In genomic region chr22:24894998-24895397, GRCh38 we compare ENCODE assay signal across 10 cellular contexts. TPM values are rescaled to one million over a fixed set of nuclear protein-coding genes. Genes with fewer than 3 reads are reported as not detected.
DNase-seq lines count a peak whose midpoint lies in the region; ATAC-seq and TF ChIP-seq lines count a peak whose summit lies in the region.
"Had no signal": no experiment of that assay in that cellular context is flagged by ENCODE, and none has a peak within 500 bp of the region (broad histone marks: within the 10 kb centered on the region; RNA-seq: fewer than 3 reads in every experiment).

No MANE protein-coding gene starts in this region.

- H3K36me3 ChIP-seq in breast epithelium (no peaks in the 10 kb centered on the region), lung (ENCODE audit: control insufficient read depth in 2 of 2, insufficient read depth in 2 of 2, low read length in 2 of 2) (peaks cover 0 to 2% of the 10 kb centered on the region in 2 donors), Karpas-422 (ENCODE audit: insufficient read depth, low read length) (no peaks in the 10 kb centered on the region)

- H3K9me2 ChIP-seq in Karpas-422 (replicated peaks; ENCODE audit: insufficient read depth, low read length): no peaks in the 10 kb centered on the region

- no peaks in the 10 kb centered on the region for H4K20me1 ChIP-seq in Karpas-422 (ENCODE audit: insufficient read depth, low read depth, low read length)

- H3K9me3 ChIP-seq in breast epithelium: no peaks in the 10 kb centered on the region
- H3K9me3 ChIP-seq in lung (ENCODE audit: control insufficient read depth in 2 of 2, insufficient read depth in 1 of 2, low read length in 1 of 2): no peaks in the 10 kb centered on the region
- no peaks in the 10 kb centered on the region for H3K9me3 ChIP-seq in Karpas-422 (ENCODE audit: low read length)

- H3K4me3 ChIP-seq in breast epithelium (peak overlapping the region in 1 of 3 donors; percentile 5), lung (no peak overlapping the region), Karpas-422 (ENCODE audit: low read length) (no peak overlapping the region)
- H3K4me3 ChIP-seq: SK-N-MC had no signal

- no peak overlapping the region for H3K4me2 ChIP-seq in Karpas-422 (ENCODE audit: low read depth, low read length, poor library complexity, severe bottlenecking)

- 32 to 53% methylated on average over 7 of the region's 7 CpGs for WGBS in lung, 2 donors

- no peak for TF ChIP-seq CTCF in breast epithelium (IDR thresholded peaks at IDR 0.05)
- no peak for TF ChIP-seq CTCF in lung (IDR thresholded peaks at IDR 0.05; ENCODE audit: control extremely low read depth, extremely low read depth)

- H3K4me1 ChIP-seq in breast epithelium (peaks cover 0 to 3% of the 10 kb centered on the region in 2 donors), lung (ENCODE audit: control insufficient read depth in 2 of 2, insufficient read depth in 2 of 2, low read length in 2 of 2) (peaks cover 0 to 3% of the 10 kb centered on the region in 2 donors), Karpas-422 (ENCODE audit: low read length) (no peaks in the 10 kb centered on the region)

- no peak overlapping the region for H2AFZ ChIP-seq in Karpas-422 (ENCODE audit: low read length)

- no peaks in the 10 kb centered on the region for H3K79me2 ChIP-seq in Karpas-422 (ENCODE audit: low read length)

- H3K27ac ChIP-seq in breast epithelium (peak overlapping the region; percentile 90 to 92), lung (ENCODE audit: low read depth in 1 of 2, low read length in 1 of 2) (peak overlapping the region; percentile 65 to 89), Karpas-422 (ENCODE audit: low read length) (no peak overlapping the region)
- H3K27ac ChIP-seq: SK-N-MC had no signal

- ATAC-seq in lung (ENCODE audit: insufficient read depth, low FRiP score) (peak; percentile 39), HG02970 (IDR thresholded peaks at IDR 0.05; ENCODE audit: low FRiP score, unreplicated experiment) (no peak), HG02840 (IDR thresholded peaks at IDR 0.05; ENCODE audit: low FRiP score, unreplicated experiment) (no peak)

- intact Hi-C loops in breast epithelium (cut with DNase I; ENCODE audit: low total_unique reads): no loop called here

- TF ChIP-seq POLR2A in breast epithelium (IDR thresholded peaks at IDR 0.05): no peak

- H3K27me3 ChIP-seq in breast epithelium (no peaks in the 10 kb centered on the region), lung (ENCODE audit: control insufficient read depth, insufficient read depth) (no peaks in the 10 kb centered on the region), Karpas-422 (ENCODE audit: low read length) (no peaks in the 10 kb centered on the region)

- H3K9ac ChIP-seq in Karpas-422 (ENCODE audit: low read length): no peak overlapping the region

- DNase-seq in A172 (ENCODE audit: low spot score) (peak; percentile 62), HuH-7.5 (ENCODE audit: low spot score) (peak; percentile 32), breast epithelium (ENCODE audit: low spot score in 2 of 2) (peak; percentile 62 to 76), lung (ENCODE audit: low spot score) (peak; percentile 70), GOT3 (lab: John Stamatoyannopoulos, UW) (no peak), Karpas-422 (no peak)
- DNase-seq: DND-41 had no signal

RNA-seq across cellular contexts. Expression of gene LHFPL7, which starts 51.5 kb away (rescaled TPM):
- not detected in 2 replicates for total RNA-seq in A172 (2014; rRNA removed; shearing (Covaris generic))
- total RNA-seq in breast epithelium (not detected), lung (not detected)
- not detected for polyA plus RNA-seq in lung
- total RNA-seq in Karpas-422 (2014; rRNA removed; shearing (Covaris generic); ENCODE audit: low replicate concordance): not detected in 2 replicates

RNA-seq across cellular contexts. Expression of gene KIAA1671, which starts 57.5 kb away (rescaled TPM):
- total RNA-seq in A172 (2014; rRNA removed; shearing (Covaris generic)): 6.1 and 7.4 TPM in 2 replicates
- total RNA-seq in breast epithelium (10 to 100 TPM in 2 of 3 donors, 1 to 10 TPM in 1; 9.8 to 62.8 (median 36.4) TPM), lung (10 to 100 TPM; 38.1 to 44.6 TPM)
- 1 to 10 TPM; 7.6 to 10.0 TPM for polyA plus RNA-seq in lung
- not detected in 2 replicates for total RNA-seq in Karpas-422 (2014; rRNA removed; shearing (Covaris generic); ENCODE audit: low replicate concordance)

Comparison
In these comparisons a context has a peak if more than half of its experiments do, and no peak if none do; other contexts are left out.
1. DNase-seq: peak in A172 (single experiment), HuH-7.5 (single experiment), breast epithelium (2 of 2) and lung (single experiment); none in GOT3 (single experiment) and Karpas-422 (single experiment).